ENCODE assay signal across 8 cellular contexts in genomic region chr15:74036271-74037170, GRCh38. TPM values are rescaled to one million over a fixed set of nuclear protein-coding genes. Genes with fewer than 3 reads are reported as not detected.
A peak's percentile ranks its signal among the peaks of the same experiment; 100 is the strongest.
DNase-seq lines count a peak whose midpoint lies in the region; ATAC-seq and TF ChIP-seq lines count a peak whose summit lies in the region.

No MANE protein-coding gene starts in this region.

- H3F3A ChIP-seq in Loucy (ENCODE audit: low read depth): no peaks in the 10 kb centered on the region

- TF ChIP-seq CTCF in Loucy (conservative IDR thresholded peaks at IDR 0.05; ENCODE audit: low read length) (peak; percentile 47), astrocyte of the spinal cord (IDR thresholded peaks at IDR 0.05; ENCODE audit: low read depth, low read length) (peak; percentile 75), kidney epithelial cell (IDR thresholded peaks at IDR 0.05; ENCODE audit: insufficient read depth, low read length, poor library complexity, severe bottlenecking) (peak; percentile 63), type B pancreatic cell (conservative IDR thresholded peaks at IDR 0.05) (peak; percentile 74)

- peaks cover 10% of the 10 kb centered on the region for H3K4me1 ChIP-seq in Loucy (ENCODE audit: insufficient read depth, low read length, poor library complexity, severe bottlenecking)

- DNase-seq in G401 (ENCODE audit: low spot score) (peak; percentile 63), astrocyte of the spinal cord (ENCODE audit: low read depth, low spot score) (peak; percentile 65), kidney epithelial cell (ENCODE audit: low read depth) (peak; percentile 23), type B pancreatic cell (ENCODE audit: extremely low spot score, unreplicated experiment) (no peak), amniotic stem cell (lab: John Stamatoyannopoulos, UW) (no peak)

- H3K27me3 Mint-ChIP-seq in type B pancreatic cell: no peaks in the 10 kb centered on the region

- H3K9ac ChIP-seq in Loucy (ENCODE audit: low read depth, low read length, poor library complexity, severe bottlenecking): no peak overlapping the region

- peaks cover 6% of the 10 kb centered on the region for H3K36me3 Mint-ChIP-seq in type B pancreatic cell

- H3K4me3 Mint-ChIP-seq in type B pancreatic cell: no peak overlapping the region

- H3K36me3 ChIP-seq in Loucy (ENCODE audit: insufficient read depth, low read length) (peaks cover 64% of the 10 kb centered on the region; the same call in 1 of the 2 replicates), kidney epithelial cell (ENCODE audit: control insufficient read depth, insufficient read depth, low read length) (peaks cover 6% of the 10 kb centered on the region)

- H3K4me1 Mint-ChIP-seq in type B pancreatic cell (ENCODE audit: unreplicated experiment): peaks cover 14% of the 10 kb centered on the region

- peak overlapping the region; percentile 9 for H3K27ac Mint-ChIP-seq in type B pancreatic cell

- no peaks in the 10 kb centered on the region for H3K79me2 ChIP-seq in Loucy (ENCODE audit: insufficient read depth, low read length)

- H2AFZ ChIP-seq in Loucy (ENCODE audit: low read length): no peak overlapping the region

- no peaks in the 10 kb centered on the region for H3K9me2 ChIP-seq in Loucy (replicated peaks; ENCODE audit: low read depth, low read length)

- H3K9me3 Mint-ChIP-seq in type B pancreatic cell: no peaks in the 10 kb centered on the region

- in situ Hi-C loops in G401 (cut with HindIII; ENCODE audit: low sequenced_read_pairs) (no loop called here), astrocyte of the spinal cord (cut with HindIII; ENCODE audit: low sequenced_read_pairs) (no loop called here)

- H4K20me1 ChIP-seq in Loucy (ENCODE audit: insufficient read depth, low read length, poor library complexity, severe bottlenecking): no peaks in the 10 kb centered on the region

- no peaks in the 10 kb centered on the region for H3K9me3 ChIP-seq in Loucy (ENCODE audit: insufficient read depth, low read depth, low read length)

- H3K4me3 ChIP-seq in Loucy (ENCODE audit: low read length, poor library complexity, severe bottlenecking) (no peak overlapping the region), astrocyte of the spinal cord (ENCODE audit: low read depth, low read length) (no peak overlapping the region), kidney epithelial cell (ENCODE audit: low read depth, low read length) (no peak overlapping the region)

- H3K27me3 ChIP-seq in Loucy (ENCODE audit: insufficient read depth, low read length, poor library complexity, severe bottlenecking): no peaks in the 10 kb centered on the region
- no peaks in the 10 kb centered on the region for H3K27me3 ChIP-seq in kidney epithelial cell (ENCODE audit: control insufficient read depth, insufficient read depth, low read length)

- ATAC-seq in HG02938 (IDR thresholded peaks at IDR 0.05; ENCODE audit: unreplicated experiment): no peak
- ATAC-seq in HG03378 (IDR thresholded peaks at IDR 0.05; ENCODE audit: unreplicated experiment): no peak

- no peak overlapping the region for H3K4me2 ChIP-seq in Loucy (ENCODE audit: low read depth, low read length, poor library complexity, severe bottlenecking)

RNA-seq across cellular contexts. Expression of gene PML, which starts 42.0 kb away (rescaled TPM):
- total RNA-seq in G401 (2014; rRNA removed; shearing (Covaris generic)): 5.8 and 8.7 TPM in 2 replicates
- total RNA-seq in kidney epithelial cell (94.1 and 146 TPM in 2 replicates), type B pancreatic cell (ENCODE audit: low replicate concordance) (28.7 and 29.8 TPM in 2 replicates)

RNA-seq across cellular contexts. Expression of gene STOML1, which starts 44.4 kb away (rescaled TPM):
- 6.0 and 13.0 TPM in 2 replicates for total RNA-seq in G401 (2014; rRNA removed; shearing (Covaris generic))
- total RNA-seq in kidney epithelial cell: 13.6 and 18.3 TPM in 2 replicates
- 10.4 and 10.8 TPM in 2 replicates for total RNA-seq in type B pancreatic cell (ENCODE audit: low replicate concordance)

RNA-seq across cellular contexts. Expression of gene GOLGA6A, which starts 45.8 kb away (rescaled TPM):
- total RNA-seq in G401 (2014; rRNA removed; shearing (Covaris generic)): not detected in 2 replicates
- not detected in 2 replicates for total RNA-seq in kidney epithelial cell
- not detected in 2 replicates for total RNA-seq in type B pancreatic cell (ENCODE audit: low replicate concordance)

Comparison
In these comparisons a context has a peak if more than half of its experiments do, and no peak if none do; other contexts are left out.
1. DNase-seq: peak in G401 (single experiment), astrocyte of the spinal cord (single experiment) and kidney epithelial cell (single experiment); none in type B pancreatic cell (single experiment) and amniotic stem cell (single experiment).
2. Peak in every context shown above with its lines, with median percentiles within 50 percentile points of each other: CTCF ChIP-seq.